20 cellular contexts compared by ENCODE assay signal in the genomic region with DNA sequence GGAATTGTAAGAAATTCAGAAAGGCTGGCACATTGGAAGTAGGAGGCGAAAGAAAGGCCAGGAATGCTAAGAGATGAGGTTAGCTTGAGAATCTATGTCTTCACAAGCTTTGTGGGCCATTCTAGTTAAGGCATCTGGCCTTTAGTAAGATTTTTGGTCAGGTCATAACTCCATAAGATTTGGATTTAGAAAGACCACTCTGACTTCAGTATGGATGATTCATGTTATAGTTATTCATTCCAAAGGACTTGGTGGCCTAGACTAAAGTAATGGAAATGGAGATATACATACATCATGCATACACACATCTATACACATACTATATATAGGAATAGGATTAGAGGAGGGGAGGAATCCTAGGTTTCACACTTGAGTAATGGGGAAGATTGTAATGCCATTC.
A peak's percentile ranks its signal among the peaks of the same experiment; 100 is the strongest.
DNase-seq lines count a peak whose midpoint lies in the region; ATAC-seq and TF ChIP-seq lines count a peak whose summit lies in the region.
"Had no signal": no experiment of that assay in that cellular context is flagged by ENCODE, and none has a peak within 500 bp of the region (broad histone marks: within the 10 kb centered on the region; RNA-seq: fewer than 3 reads in every experiment).

No MANE protein-coding gene starts in this region.

- H3K4me3 Mint-ChIP-seq in central memory CD8-positive, alpha-beta T cell: no peak overlapping the region
- H3K4me3 Mint-ChIP-seq in natural killer cell: no peak overlapping the region
- H3K4me3 Mint-ChIP-seq: endodermal cell had no signal

- H3K27me3 ChIP-seq in tibial artery: no peaks in the 10 kb centered on the region
- H3K27me3 ChIP-seq: ascending aorta had no signal

- H3K36me3 ChIP-seq in tibial artery: peaks cover 3 to 8% (median 7%) of the 10 kb centered on the region in 3 donors
- H3K36me3 ChIP-seq: WERI-Rb-1 had no signal

- no peak overlapping the region for H3K4me3 ChIP-seq in AG10803 (ENCODE audit: low read length)
- H3K4me3 ChIP-seq in tibial artery: no peak overlapping the region
- H3K4me3 ChIP-seq: ascending aorta had no signal

- H3K27me3 Mint-ChIP-seq in central memory CD8-positive, alpha-beta T cell: no peaks in the 10 kb centered on the region
- no peaks in the 10 kb centered on the region for H3K27me3 Mint-ChIP-seq in natural killer cell (ENCODE audit: low read depth in 2 of 2)
- H3K27me3 Mint-ChIP-seq: progenitor cell of endocrine pancreas had no signal

- TF ChIP-seq CTCF in AG10803 (conservative IDR thresholded peaks at IDR 0.05; ENCODE audit: low read length) (no peak), natural killer cell (IDR thresholded peaks at IDR 0.05) (no peak), tibial artery (IDR thresholded peaks at IDR 0.05) (no peak)

- ATAC-seq in central memory CD8-positive, alpha-beta T cell (replicated peaks; ENCODE audit: extremely low read depth, poor library complexity, severe bottlenecking): no peak
- ATAC-seq in natural killer cell: no peak

- H3K36me3 Mint-ChIP-seq in central memory CD8-positive, alpha-beta T cell (ENCODE audit: insufficient read depth): peaks cover 37% of the 10 kb centered on the region
- H3K36me3 Mint-ChIP-seq in natural killer cell: peaks cover 24% of the 10 kb centered on the region

- intact Hi-C loops in natural killer cell (cut with micrococcal nuclease) (no loop called here), tibial artery (cut with DNase I; ENCODE audit: low total_unique reads) (loop anchor here (10.0 kb wide), 1 partner anchor 74 kb away; a partner anchor contains a TSS)

- H3K9me3 Mint-ChIP-seq in central memory CD8-positive, alpha-beta T cell: no peaks in the 10 kb centered on the region
- no peaks in the 10 kb centered on the region for H3K9me3 Mint-ChIP-seq in natural killer cell
- H3K9me3 Mint-ChIP-seq: endodermal cell had no signal

- H3K27ac Mint-ChIP-seq in central memory CD8-positive, alpha-beta T cell (ENCODE audit: low read depth): peak overlapping the region; percentile 86
- H3K27ac Mint-ChIP-seq in natural killer cell: peak overlapping the region; percentile 14 to 46
- H3K27ac Mint-ChIP-seq: endodermal cell, progenitor cell of endocrine pancreas had no signal

- H3K4me1 Mint-ChIP-seq in central memory CD8-positive, alpha-beta T cell: peaks cover 21% of the 10 kb centered on the region
- peaks cover 19 to 26% of the 10 kb centered on the region in 2 donors for H3K4me1 Mint-ChIP-seq in natural killer cell

- in situ Hi-C loops in ACHN (cut with HindIII; ENCODE audit: low pct_ligation_motif_present, low pct_unique_long_range_greater_than_20kb, low sequenced_read_pairs): no loop called here

- no peak overlapping the region for H3K27ac ChIP-seq in tibial artery
- H3K27ac ChIP-seq: ascending aorta, WERI-Rb-1 had no signal

- H3K9me3 ChIP-seq in tibial artery: no peaks in the 10 kb centered on the region
- H3K9me3 ChIP-seq: ascending aorta had no signal

- DNase-seq in AG10803 (ENCODE audit: low read depth) (peak; percentile 43), HS-27A (ENCODE audit: low read depth) (peak; percentile 14), natural killer cell (no peak), ACHN (no peak), NCI-H1105 (lab: John Stamatoyannopoulos, UW) (no peak), tibial artery (no peak)
- no peak for DNase-seq in central memory CD8-positive, alpha-beta T cell (ENCODE audit: low spot score in 2 of 2)
- DNase-seq in NK-92 treated with Interleukin-12 subunit alpha and Interleukin-12 subunit beta, amount 100 ng/mL, for 24 hours (lab: John Stamatoyannopoulos, UW): no peak
- DNase-seq: DMS79 treated with DMSO at 0.1 percent for 48 hours; endodermal cell; Kasumi-1; kidney; NCI-H1092 treated with DMSO at 0.1 percent for 48 hours; NCI-H2107; NCI-H510A treated with DMSO at 0.1 percent for 48 hours; small intestine; stimulated activated CD4-positive, alpha-beta T cell treated with anti-CD3 and anti-CD28 coated beads, Interleukin-4, amount 100 ng/mL, for 1 hour; WERI-Rb-1 had no signal

- H3K4me1 ChIP-seq in tibial artery: peaks cover 0 to 72% (median 13%) of the 10 kb centered on the region in 4 donors

Comparison
In these comparisons a context has a peak if more than half of its experiments do, and no peak if none do; other contexts are left out.
1. DNase-seq: peak in AG10803 (single experiment) and HS-27A (single experiment); none in central memory CD8-positive, alpha-beta T cell (0 of 2), natural killer cell (single experiment), ACHN (single experiment), NK-92 treated with Interleukin-12 subunit alpha and Interleukin-12 subunit beta, amount 100 ng/mL, for 24 hours (single experiment), NCI-H1105 (single experiment) and tibial artery (0 of 2).